Comparison of ENCODE assay signal across 9 cellular contexts in the genomic region with DNA sequence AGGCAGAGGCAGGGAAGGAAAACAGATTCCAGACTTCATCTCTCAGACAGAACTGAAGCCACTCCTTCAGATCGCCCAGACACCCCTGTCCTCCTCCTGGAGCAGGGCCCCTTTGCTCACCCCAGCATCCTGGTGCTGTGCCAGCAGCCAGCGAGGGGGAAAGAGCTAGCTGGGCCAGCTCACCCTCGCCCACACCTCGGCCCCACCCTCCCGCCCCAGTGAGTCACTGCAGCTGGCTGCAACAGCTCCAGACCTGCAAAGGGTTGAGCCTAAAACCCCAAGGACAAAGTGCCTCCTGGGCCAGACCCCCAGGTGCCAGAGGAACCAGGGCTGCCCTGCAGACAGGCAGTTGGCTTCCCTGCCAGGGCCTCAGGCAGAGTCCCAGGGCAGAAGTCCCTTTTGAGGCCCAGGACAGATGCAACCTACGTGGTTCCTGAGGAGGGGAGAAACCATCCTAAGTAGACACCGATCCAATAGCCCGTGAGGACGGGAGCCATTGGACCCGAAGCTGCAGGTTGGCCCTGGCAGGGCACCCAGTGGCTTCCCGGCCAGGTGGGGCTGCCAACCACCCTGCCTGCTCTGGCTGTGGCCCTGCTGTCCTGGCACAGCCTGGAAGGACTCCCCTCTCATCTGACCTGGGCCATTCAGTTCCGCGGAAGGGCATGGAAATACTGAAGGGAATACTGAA. TPM values are rescaled to one million over a fixed set of nuclear protein-coding genes. Genes with fewer than 3 reads are reported as not detected.
A peak's percentile ranks its signal among the peaks of the same experiment; 100 is the strongest.
DNase-seq lines count a peak whose midpoint lies in the region; ATAC-seq, FAIRE-seq and TF ChIP-seq lines count a peak whose summit lies in the region.
"Had no signal": no experiment of that assay in that cellular context is flagged by ENCODE, and none has a peak within 500 bp of the region (broad histone marks: within the 10 kb centered on the region; RNA-seq: fewer than 3 reads in every experiment).

No MANE protein-coding gene starts in this region.

- no peaks in the 10 kb centered on the region for H3K27me3 Mint-ChIP-seq in stimulated activated memory B cell treated with anti-CD40 and anti-IgM and Interleukin-4, amounts not matched to agents 10 μg/mL and 1 μg/mL and 100 μg/mL, for 72 hours

- no peaks in the 10 kb centered on the region for H3K27me3 ChIP-seq in PC-9 (ENCODE audit: insufficient read depth, low read depth)

- H3K79me2 ChIP-seq in PC-9 (ENCODE audit: low read depth), result peaks cover 97% of the 10 kb centered on the region

- peak overlapping the region; percentile 56 for H3K4me3 Mint-ChIP-seq in stimulated activated memory B cell treated with anti-CD40 and anti-IgM and Interleukin-4, amounts not matched to agents 10 μg/mL and 1 μg/mL and 100 μg/mL, for 72 hours

- no peak overlapping the region for H2AFZ ChIP-seq in PC-9

- H3K27ac ChIP-seq in PC-9 (peak overlapping the region; percentile 43), kidney (ENCODE audit: low read depth in 2 of 2, low read length in 2 of 2) (peak overlapping the region; percentile 83 to 86)
- H3K27ac ChIP-seq: C4-2B had no signal

- intact Hi-C loops in PC-9 (cut with micrococcal nuclease; ENCODE audit: unreplicated experiment), result loop anchor here (1.0 kb wide), 2 partner anchors 31 to 59 kb away; no protein-coding TSS in a partner anchor
- intact Hi-C loops in kidney (cut with DNase I), result no loop called here

- H4K20me1 ChIP-seq in PC-9 (ENCODE audit: insufficient read depth), result peaks cover 65% of the 10 kb centered on the region

- no peak for ATAC-seq in stimulated activated memory B cell treated with anti-CD40 and anti-IgM and Interleukin-4, amounts not matched to agents 10 μg/mL and 1 μg/mL and 100 μg/mL, for 72 hours

- H3K4me3 ChIP-seq in PC-9 (peak overlapping the region; percentile 36; the same call in 1 of the 2 replicates), kidney (ENCODE audit: low read length in 2 of 2) (peak overlapping the region; percentile 10 to 22)

- BruUV-seq in PC-9 (replicated peaks; lab: Mats Ljungman, UMichigan), result no TSS peak

- peaks cover 43% of the 10 kb centered on the region for H3F3A ChIP-seq in PC-9 (ENCODE audit: insufficient read depth, low read depth)

- H3K4me2 ChIP-seq in PC-9, result peak overlapping the region; percentile 77

- H3K27ac Mint-ChIP-seq in stimulated activated memory B cell treated with anti-CD40 and anti-IgM and Interleukin-4, amounts not matched to agents 10 μg/mL and 1 μg/mL and 100 μg/mL, for 72 hours, result peak overlapping the region; percentile 92

- H3K9me2 ChIP-seq in PC-9 (ENCODE audit: insufficient read depth), result no peaks in the 10 kb centered on the region

- peaks cover 72% of the 10 kb centered on the region for H3K4me1 Mint-ChIP-seq in stimulated activated memory B cell treated with anti-CD40 and anti-IgM and Interleukin-4, amounts not matched to agents 10 μg/mL and 1 μg/mL and 100 μg/mL, for 72 hours

- H3K9me3 ChIP-seq in PC-9 (ENCODE audit: insufficient read depth, low read depth) (no peaks in the 10 kb centered on the region), kidney (ENCODE audit: control insufficient read depth in 1 of 2, low read length in 2 of 2) (no peaks in the 10 kb centered on the region)

- peaks cover 29% of the 10 kb centered on the region for H3K36me3 Mint-ChIP-seq in stimulated activated memory B cell treated with anti-CD40 and anti-IgM and Interleukin-4, amounts not matched to agents 10 μg/mL and 1 μg/mL and 100 μg/mL, for 72 hours

- peak overlapping the region in 1 of 2 donors; percentile 63 for H3K9ac ChIP-seq in kidney (ENCODE audit: low read length in 2 of 2)

- peaks cover 70% of the 10 kb centered on the region for H3K4me1 ChIP-seq in PC-9 (replicated peaks; ENCODE audit: insufficient read depth)
- peaks cover 34 to 64% of the 10 kb centered on the region in 2 donors for H3K4me1 ChIP-seq in kidney (ENCODE audit: control insufficient read depth in 1 of 2, insufficient read depth in 1 of 2, low read depth in 1 of 2, low read length in 2 of 2)

- H3K9me3 Mint-ChIP-seq in stimulated activated memory B cell treated with anti-CD40 and anti-IgM and Interleukin-4, amounts not matched to agents 10 μg/mL and 1 μg/mL and 100 μg/mL, for 72 hours, result no peaks in the 10 kb centered on the region

- no peak for FAIRE-seq in kidney (lab: Jason Lieb, UNC)

- CTCF ChIA-PET in PC-9 (lab: Charles Lee), result interaction anchor here (0.6 to 2.0 kb wide), 10 partner anchors 18 to 316 kb away, joined by 3 to 19 read pairs (median 4); a partner anchor contains a TSS

- no peak for TF ChIP-seq CTCF in PC-9 (conservative IDR thresholded peaks at IDR 0.05)
- TF ChIP-seq CTCF in kidney (IDR thresholded peaks at IDR 0.05; ENCODE audit: borderline replicate concordance, extremely low read depth, insufficient read depth), result no peak

- POLR2A ChIA-PET in PC-9 (lab: Charles Lee; ENCODE audit: unreplicated experiment), result interaction anchor here (0.5 to 1.4 kb wide), 12 partner anchors 9 to 747 kb away, joined by 3 to 13 read pairs (median 4); a partner anchor contains a TSS

- peak; percentile 13 to 82 (median 79) for DNase-seq in NCI-H1417 (lab: John Stamatoyannopoulos, UW)
- no peak for DNase-seq in NCI-H1417 treated with DMSO at 0.1 percent for 48 hours (lab: John Stamatoyannopoulos, UW)
- peak; percentile 85 to 94 for DNase-seq in PC-9
- peak; percentile 58 for DNase-seq in amniotic stem cell (lab: John Stamatoyannopoulos, UW)
- peak; percentile 94 for DNase-seq in kidney
- DNase-seq in germinal center (ENCODE audit: low spot score), result no peak
- no peak for DNase-seq in NCI-H2227 (lab: John Stamatoyannopoulos, UW; ENCODE audit: unreplicated experiment)

- H3K36me3 ChIP-seq in PC-9 (ENCODE audit: low read depth) (peaks cover 13% of the 10 kb centered on the region), kidney (ENCODE audit: control insufficient read depth in 1 of 2, insufficient read depth in 2 of 2, low read length in 2 of 2) (peaks cover under 1 to 9% of the 10 kb centered on the region in 2 donors)

RNA-seq across cellular contexts. Expression of a gene that starts 7.2 kb away (rescaled TPM):
- 632 and 734 TPM in 2 replicates for total RNA-seq in PC-9 (2021)
- 700 TPM for total RNA-seq in kidney
- 36.6 TPM for polyA plus RNA-seq in kidney (ENCODE audit: insufficient read depth, low read depth, low replicate concordance)

RNA-seq across cellular contexts. Expression of a gene that starts 34.3 kb away (rescaled TPM):
- total RNA-seq in PC-9 (2021) (1,773 and 2,008 TPM in 2 replicates), kidney (1,136 TPM)
- 1,809 TPM for polyA plus RNA-seq in kidney (ENCODE audit: insufficient read depth, low read depth, low replicate concordance)

RNA-seq across cellular contexts. Expression of a gene that starts 51.9 kb away (rescaled TPM):
- total RNA-seq in PC-9 (2021) (39.3 and 40.5 TPM in 2 replicates), kidney (29.5 TPM)
- polyA plus RNA-seq in kidney (ENCODE audit: insufficient read depth, low read depth, low replicate concordance), result 18.7 TPM

Comparison
In these comparisons a context has a peak if more than half of its experiments do, and no peak if none do; other contexts are left out.
1. DNase-seq: peak in NCI-H1417 (3 of 3), PC-9 (2 of 2), amniotic stem cell (single experiment) and kidney (single experiment); none in NCI-H1417 treated with DMSO at 0.1 percent for 48 hours (single experiment), germinal center (single experiment) and NCI-H2227 (single experiment).